In the genomic region with DNA sequence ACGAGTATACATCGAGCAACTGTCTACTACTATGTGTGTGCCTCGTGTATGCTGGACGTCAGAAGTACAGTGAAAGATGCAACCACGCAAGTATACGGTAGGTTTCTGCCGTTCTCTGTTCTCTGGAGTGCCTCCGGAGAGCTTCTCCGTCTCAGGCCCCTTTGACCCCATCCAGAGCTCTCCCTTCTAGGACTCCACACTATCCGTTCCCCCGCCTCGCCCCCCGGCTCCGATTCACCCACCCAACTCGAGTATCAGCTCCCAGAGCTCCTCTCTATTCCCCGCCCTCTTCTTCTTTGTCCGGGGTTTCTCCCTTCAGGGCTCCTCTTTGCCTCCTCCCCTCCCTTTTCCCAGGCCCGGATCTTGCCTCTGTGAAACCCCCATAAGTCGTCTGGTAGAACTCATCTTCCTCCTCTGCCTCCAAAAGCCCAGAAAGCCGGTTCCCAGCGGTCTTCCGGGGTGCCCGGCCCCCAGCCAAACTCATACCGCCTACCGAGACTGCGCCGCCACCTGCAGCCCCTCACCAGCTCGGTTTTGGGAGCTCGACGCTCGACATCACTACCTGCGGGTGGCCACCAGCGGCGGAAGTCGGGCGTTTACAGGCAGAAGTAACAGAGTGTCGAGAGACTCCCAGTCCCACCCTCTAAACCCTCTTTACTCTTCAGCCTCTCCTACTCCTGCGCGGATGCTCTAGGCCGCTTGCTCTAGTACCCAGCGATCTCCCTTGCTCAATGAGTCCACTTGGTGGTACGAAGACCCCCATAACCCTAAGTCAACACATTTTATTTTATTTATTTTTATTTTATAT, we compare ENCODE assay signal across 8 cellular contexts. TPM values are rescaled to one million over a fixed set of nuclear protein-coding genes. Genes with fewer than 3 reads are reported as not detected.
DNase-seq lines count a peak whose midpoint lies in the region; ATAC-seq and TF ChIP-seq lines count a peak whose summit lies in the region.

VPS72 (minus strand) TSS at position 560 of the 808 bp plus-strand sequence; CDS start at position 484, 76 bp downstream.

- H3K27ac ChIP-seq in osteoblast (ENCODE audit: low read depth, low read length): peak within 1 kb of the TSS; percentile 76
- peak within 1 kb of the TSS; percentile 75 to 84 for H3K27ac ChIP-seq in testis

- no peaks in the 10 kb centered on the region for H3K27me3 ChIP-seq in osteoblast (ENCODE audit: insufficient read depth, low read length)
- H3K27me3 ChIP-seq in testis: no peaks in the 10 kb centered on the region

- peak within 1 kb of the TSS; percentile 90 for H2AFZ ChIP-seq in osteoblast (ENCODE audit: low read length)

- peaks cover 4% of the 10 kb centered on the region for H3K36me3 Mint-ChIP-seq in activated naive CD4-positive, alpha-beta T cell treated with anti-CD3 and anti-CD28 coated beads, Interleukin-2, amount 50 U/mL, for 24 hours

- H3K4me2 ChIP-seq in osteoblast (ENCODE audit: insufficient read depth, low read length): peak within 1 kb of the TSS; percentile 92

- H4K20me1 ChIP-seq in osteoblast (ENCODE audit: insufficient read depth, low read length): no peaks in the 10 kb centered on the region

- peaks cover 9% of the 10 kb centered on the region for H3K36me3 ChIP-seq in osteoblast (ENCODE audit: insufficient read depth, low read length)
- no peaks in the 10 kb centered on the region for H3K36me3 ChIP-seq in testis (ENCODE audit: low read depth, missing control alignments)

- TF ChIP-seq POLR2A in testis (IDR thresholded peaks at IDR 0.05): no peak

- TF ChIP-seq CTCF in osteoblast (IDR thresholded peaks at IDR 0.05; ENCODE audit: extremely low read depth, low read depth, low read length) (no peak), testis (IDR thresholded peaks at IDR 0.05) (peak; percentile 14 to 51 (median 33))

- no peaks in the 10 kb centered on the region for H3K9me3 Mint-ChIP-seq in activated naive CD4-positive, alpha-beta T cell treated with anti-CD3 and anti-CD28 coated beads, Interleukin-2, amount 50 U/mL, for 24 hours

- H3K4me3 ChIP-seq in GM08714 (ENCODE audit: low read length) (peak within 1 kb of the TSS; percentile 97), osteoblast (ENCODE audit: insufficient read depth, low read length) (peak within 1 kb of the TSS; percentile 89), testis (peak within 1 kb of the TSS; percentile 81 to 91)

- intact Hi-C loops in testis (cut with DNase I; ENCODE audit: low total_unique reads): loop anchor here (5.0 kb wide), 1 partner anchor 157 kb away; the partner anchor contains the start of gene RFX5

- H3K4me1 ChIP-seq in osteoblast (ENCODE audit: insufficient read depth, low read length): peaks cover 18% of the 10 kb centered on the region
- H3K4me1 ChIP-seq in testis: peaks cover 17% of the 10 kb centered on the region

- H3K9me3 ChIP-seq in osteoblast (ENCODE audit: low read depth, low read length) (no peaks in the 10 kb centered on the region), testis (no peaks in the 10 kb centered on the region)

- ATAC-seq in HG02588 (IDR thresholded peaks at IDR 0.05; ENCODE audit: unreplicated experiment): peak; percentile 87

- peak within 1 kb of the TSS; percentile 100 for H3K4me3 Mint-ChIP-seq in activated naive CD4-positive, alpha-beta T cell treated with anti-CD3 and anti-CD28 coated beads, Interleukin-2, amount 50 U/mL, for 24 hours

- peak within 1 kb of the TSS; percentile 100 for H3K27ac Mint-ChIP-seq in activated naive CD4-positive, alpha-beta T cell treated with anti-CD3 and anti-CD28 coated beads, Interleukin-2, amount 50 U/mL, for 24 hours

- peaks cover 42% of the 10 kb centered on the region for H3K4me1 Mint-ChIP-seq in activated naive CD4-positive, alpha-beta T cell treated with anti-CD3 and anti-CD28 coated beads, Interleukin-2, amount 50 U/mL, for 24 hours

- DNase-seq in NCI-H1105 (lab: John Stamatoyannopoulos, UW): peak; percentile 91
- peak; percentile 98 for DNase-seq in SKM-1 (lab: John Stamatoyannopoulos, UW; ENCODE audit: unreplicated experiment)
- DNase-seq in glomerular endothelial cell (ENCODE audit: extremely low read depth, low read depth, low spot score): no peak
- DNase-seq in osteoblast (ENCODE audit: insufficient read length, low spot score, missing footprints): peak; percentile 95
- peak; percentile 95 for DNase-seq in testis

- H3K79me2 ChIP-seq in osteoblast (ENCODE audit: insufficient read depth, low read length): peaks cover 31% of the 10 kb centered on the region

- 0 to 1% methylated on average over 42 of the region's 42 CpGs for WGBS in testis, 2 donors

- no peaks in the 10 kb centered on the region for H3K27me3 Mint-ChIP-seq in activated naive CD4-positive, alpha-beta T cell treated with anti-CD3 and anti-CD28 coated beads, Interleukin-2, amount 50 U/mL, for 24 hours

RNA-seq across cellular contexts. Expression of gene VPS72, which starts in this region (rescaled TPM):
- 38.1 and 58.2 TPM in 2 replicates for total RNA-seq in glomerular endothelial cell
- total RNA-seq in osteoblast: 34.7 and 35.1 TPM in 2 replicates
- 10 to 100 TPM; 31.9 to 42.7 TPM for total RNA-seq in testis
- polyA plus RNA-seq in testis (ENCODE audit: insufficient read depth, low read depth, low replicate concordance): 57.9 TPM
